In genomic region chr16:66014221-66014620, GRCh38 we compare ENCODE assay signal across 34 cellular contexts.
"Had no signal": no experiment of that assay in that cellular context is flagged by ENCODE, and none has a peak within 500 bp of the region (broad histone marks: within the 10 kb centered on the region; RNA-seq: fewer than 3 reads in every experiment).

No MANE protein-coding gene starts in this region.

- H2AFZ ChIP-seq: hepatocyte had no signal

- H3K27me3 ChIP-seq: body of pancreas, cardiac muscle cell, colonic mucosa, dorsolateral prefrontal cortex, esophagus squamous epithelium, gastrocnemius medialis, heart right ventricle, hepatocyte had no signal

- H3K4me3 Mint-ChIP-seq: activated B cell treated with CpG ODN at 0.5 μM for 24 hours; activated CD8-positive, alpha-beta T cell treated with anti-CD3 and anti-CD28 coated beads for 36 hours; activated naive CD8-positive, alpha-beta T cell; activated T-cell treated with anti-CD3 and anti-CD28 coated beads, Interleukin-2, amount 50 U/mL, for 4 hours; activated T-helper 17 cell treated with anti-CD3 and anti-CD28 coated beads, Interleukin-2, amount 50 U/mL, for 72 hours; dendritic cell treated with granulocyte-macrophage colony-stimulating factor and Interleukin-4, amounts not matched to agents 40 ng/mL and 50 ng/mL, for 4 days; effector memory CD8-positive, alpha-beta T cell; T-helper 17 cell; T-helper 2 cell treated with Interferon-gamma antibody and Interleukin-4, amounts not matched to agents 5 μg/mL and 100 μg/mL, for 36 hours had no signal

- H3K27ac ChIP-seq: body of pancreas, cardiac muscle cell, colonic mucosa, dorsolateral prefrontal cortex, epithelial cell of prostate, esophagus squamous epithelium, gastrocnemius medialis, heart right ventricle, hepatocyte, WERI-Rb-1 had no signal

- H3K27me3 Mint-ChIP-seq: activated B cell treated with CpG ODN at 0.5 μM for 24 hours; activated CD8-positive, alpha-beta T cell treated with anti-CD3 and anti-CD28 coated beads for 36 hours had no signal

- H3K36me3 ChIP-seq: cardiac muscle cell, colonic mucosa, esophagus squamous epithelium, gastrocnemius medialis, heart right ventricle, WERI-Rb-1 had no signal

- H3K4me1 ChIP-seq: body of pancreas, colonic mucosa, esophagus squamous epithelium, gastrocnemius medialis, heart right ventricle had no signal

- H3K4me1 Mint-ChIP-seq: activated B cell treated with CpG ODN at 0.5 μM for 24 hours; activated T-helper 17 cell treated with anti-CD3 and anti-CD28 coated beads, Interleukin-2, amount 50 U/mL, for 72 hours; T-helper 17 cell had no signal

- H3K4me3 ChIP-seq: body of pancreas, cardiac muscle cell, colonic mucosa, dorsolateral prefrontal cortex, esophagus squamous epithelium, gastrocnemius medialis, heart right ventricle, hepatocyte had no signal

- H3K4me2 ChIP-seq: hepatocyte had no signal

- DNase-seq: activated B cell treated with CpG ODN at 0.5 μM for 24 hours; activated CD4-positive, alpha-beta T cell treated with anti-CD3 and anti-CD28 coated beads for 48 hours; activated CD4-positive, alpha-beta T cell treated with anti-CD3 and anti-CD28 coated beads, Interleukin-2, amount 50 U/mL, for 1 hour; activated CD4-positive, alpha-beta T cell treated with anti-CD3 and anti-CD28 coated beads, Interleukin-2, amount 50 U/mL, for 48 hours; activated CD8-positive, alpha-beta memory T cell treated with anti-CD3 and anti-CD28 coated beads for 24 hours; activated CD8-positive, alpha-beta T cell treated with anti-CD3 and anti-CD28 coated beads for 36 hours; activated effector memory CD4-positive, alpha-beta T cell treated with Interleukin-2 at 50 U/mL for 16 hours; activated gamma-delta T cell treated with Interleukin-2 at 50 U/mL for 16 hours; activated naive CD4-positive, alpha-beta T cell treated with anti-CD3 and anti-CD28 coated beads, Interleukin-2, amount 50 U/mL, for 16 hours; activated naive CD4-positive, alpha-beta T cell treated with Interleukin-2 at 50 U/mL for 16 hours; activated T-cell treated with anti-CD3 and anti-CD28 coated beads, Interleukin-2, amount 50 U/mL, for 4 hours; amniotic stem cell; anterior cingulate cortex; body of pancreas; central memory CD4-positive, alpha-beta T cell; cerebellar nuclear complex; colonic mucosa; dorsolateral prefrontal cortex; effector memory CD8-positive, alpha-beta T cell; esophagus squamous epithelium; foreskin fibroblast; gastrocnemius medialis; heart right ventricle; T-helper 1 cell; T-helper 17 cell; T1000; WERI-Rb-1 had no signal

- H3K36me3 Mint-ChIP-seq: activated naive CD8-positive, alpha-beta T cell had no signal

- H3K27ac Mint-ChIP-seq: activated B cell treated with CpG ODN at 0.5 μM for 24 hours; activated CD8-positive, alpha-beta T cell treated with anti-CD3 and anti-CD28 coated beads for 36 hours; activated naive CD8-positive, alpha-beta T cell; activated T-helper 17 cell treated with anti-CD3 and anti-CD28 coated beads, Interleukin-2, amount 50 U/mL, for 72 hours; dendritic cell treated with granulocyte-macrophage colony-stimulating factor and Interleukin-4, amounts not matched to agents 40 ng/mL and 50 ng/mL, for 4 days; effector memory CD8-positive, alpha-beta T cell; T-helper 17 cell; T-helper 2 cell treated with Interferon-gamma antibody and Interleukin-4, amounts not matched to agents 5 μg/mL and 100 μg/mL, for 36 hours had no signal

- H3K79me2 ChIP-seq: hepatocyte had no signal

- H3K9me3 Mint-ChIP-seq: activated B cell treated with CpG ODN at 0.5 μM for 24 hours; activated CD8-positive, alpha-beta T cell treated with anti-CD3 and anti-CD28 coated beads for 36 hours; activated T-cell treated with anti-CD3 and anti-CD28 coated beads, Interleukin-2, amount 50 U/mL, for 4 hours; activated T-helper 17 cell treated with anti-CD3 and anti-CD28 coated beads, Interleukin-2, amount 50 U/mL, for 72 hours; dendritic cell treated with granulocyte-macrophage colony-stimulating factor and Interleukin-4, amounts not matched to agents 40 ng/mL and 50 ng/mL, for 4 days; effector memory CD8-positive, alpha-beta T cell; T-helper 2 cell treated with Interferon-gamma antibody and Interleukin-4, amounts not matched to agents 5 μg/mL and 100 μg/mL, for 36 hours had no signal

- H3K9me3 ChIP-seq: body of pancreas, colonic mucosa, esophagus squamous epithelium, gastrocnemius medialis, heart right ventricle had no signal
